21 cellular contexts compared by ENCODE assay signal in genomic region chr19:7818806-7819205, GRCh38. TPM values are rescaled to one million over a fixed set of nuclear protein-coding genes. Genes with fewer than 3 reads are reported as not detected.
DNase-seq lines count a peak whose midpoint lies in the region; ATAC-seq, FAIRE-seq and TF ChIP-seq lines count a peak whose summit lies in the region.
"Had no signal": no experiment of that assay in that cellular context is flagged by ENCODE, and none has a peak within 500 bp of the region (broad histone marks: within the 10 kb centered on the region; RNA-seq: fewer than 3 reads in every experiment).

No MANE protein-coding gene starts in this region.

- peaks cover 37% of the 10 kb centered on the region for H3K4me1 Mint-ChIP-seq in activated B cell treated with CpG ODN at 0.5 μM for 24 hours
- peaks cover 34% of the 10 kb centered on the region for H3K4me1 Mint-ChIP-seq in stimulated activated memory B cell treated with anti-CD40 and anti-IgM and Interleukin-4, amounts not matched to agents 10 μg/mL and 1 μg/mL and 100 μg/mL, for 72 hours

- POLR2A ChIA-PET in activated B cell treated with CpG ODN at 0.5 μM for 24 hours (lab: Charles Lee): interaction anchor here (0.9 to 1.9 kb wide), 5 partner anchors 10 to 138 kb away, joined by 4 to 8 read pairs (median 5); partner anchors contain the start of gene TRAPPC5

- 0 out of 2 replicates have a peak overlapping the region, but pooled peaks have one; percentile 10 for H3K4me2 ChIP-seq in BLaER1

- H3K27me3 Mint-ChIP-seq in activated B cell treated with CpG ODN at 0.5 μM for 24 hours: peaks cover 14% of the 10 kb centered on the region
- peaks cover 34% of the 10 kb centered on the region for H3K27me3 Mint-ChIP-seq in stimulated activated memory B cell treated with anti-CD40 and anti-IgM and Interleukin-4, amounts not matched to agents 10 μg/mL and 1 μg/mL and 100 μg/mL, for 72 hours

- H3K9me3 ChIP-seq in BLaER1: peaks cover 22% of the 10 kb centered on the region

- H3K4me1 ChIP-seq in BLaER1: peaks cover 18% of the 10 kb centered on the region
- H3K4me1 ChIP-seq: HAP-1 had no signal

- no peak for TF ChIP-seq POLR2A in GM12892 (IDR thresholded peaks at IDR 0.05; ENCODE audit: low read depth, low read length)

- CTCF ChIA-PET in activated B cell treated with CpG ODN at 0.5 μM for 24 hours (lab: Charles Lee): interaction anchor here (1.0 to 1.7 kb wide), 5 partner anchors 10 to 51 kb away, joined by 3 to 6 read pairs (median 3); no protein-coding TSS in a partner anchor

- H3K27ac Mint-ChIP-seq in activated B cell treated with CpG ODN at 0.5 μM for 24 hours: peak overlapping the region; percentile 3
- peak overlapping the region; percentile 57 for H3K27ac Mint-ChIP-seq in stimulated activated memory B cell treated with anti-CD40 and anti-IgM and Interleukin-4, amounts not matched to agents 10 μg/mL and 1 μg/mL and 100 μg/mL, for 72 hours
- H3K27ac Mint-ChIP-seq: CD14-positive monocyte had no signal

- H3K27ac ChIP-seq in BLaER1: no peak overlapping the region
- H3K27ac ChIP-seq: BLaER1 treated with 17β-estradiol and CSF1 and Interleukin-3, amounts not matched to agents 10 nM and 100 nM had no signal

- H3K36me3 ChIP-seq in BLaER1: no peaks in the 10 kb centered on the region
- H3K36me3 ChIP-seq: HAP-1 had no signal

- H3K4me3 Mint-ChIP-seq in activated B cell treated with CpG ODN at 0.5 μM for 24 hours: peak overlapping the region; percentile 17
- no peak overlapping the region for H3K4me3 Mint-ChIP-seq in stimulated activated memory B cell treated with anti-CD40 and anti-IgM and Interleukin-4, amounts not matched to agents 10 μg/mL and 1 μg/mL and 100 μg/mL, for 72 hours
- H3K4me3 Mint-ChIP-seq: CD14-positive monocyte; CD4-positive, alpha-beta memory T cell had no signal

- intact Hi-C loops in activated B cell treated with CpG ODN at 0.5 μM for 24 hours (cut with micrococcal nuclease): loop anchor here (1.0 kb wide), 1 partner anchor 10 kb away; no protein-coding TSS in a partner anchor

- peaks cover 3% of the 10 kb centered on the region for H3K9me3 Mint-ChIP-seq in activated B cell treated with CpG ODN at 0.5 μM for 24 hours
- peaks cover 4% of the 10 kb centered on the region for H3K9me3 Mint-ChIP-seq in stimulated activated memory B cell treated with anti-CD40 and anti-IgM and Interleukin-4, amounts not matched to agents 10 μg/mL and 1 μg/mL and 100 μg/mL, for 72 hours

- H3K9ac ChIP-seq in BLaER1: no peak overlapping the region
- H3K9ac ChIP-seq: BLaER1 treated with 17β-estradiol and CSF1 and Interleukin-3, amounts not matched to agents 10 nM and 100 nM had no signal

- FAIRE-seq in GM12892 (lab: Jason Lieb, UNC): peak; percentile 67
- FAIRE-seq: H54 had no signal

- DNase-seq in GM12892 (ENCODE audit: insufficient read length) (no peak), activated B cell treated with CpG ODN at 0.5 μM for 24 hours (no peak), NCI-H748 treated with DMSO at 0.1 percent for 48 hours (lab: John Stamatoyannopoulos, UW) (no peak), NCI-H1930 (lab: John Stamatoyannopoulos, UW) (no peak)
- DNase-seq: Calu3; CD4-positive, alpha-beta memory T cell; COR-L47; DMS53; DMS79 treated with DMSO at 0.1 percent for 48 hours; GF-D8; GOT3 had no signal

- ATAC-seq in activated B cell treated with CpG ODN at 0.5 μM for 24 hours (ENCODE audit: low read depth) (no peak), GM18502 (IDR thresholded peaks at IDR 0.05; ENCODE audit: poor library complexity, unreplicated experiment) (no peak)
- no peak for ATAC-seq in stimulated activated memory B cell treated with anti-CD40 and anti-IgM and Interleukin-4, amounts not matched to agents 10 μg/mL and 1 μg/mL and 100 μg/mL, for 72 hours

- H4K20me1 ChIP-seq in BLaER1: no peaks in the 10 kb centered on the region
- H4K20me1 ChIP-seq: BLaER1 treated with 17β-estradiol and CSF1 and Interleukin-3, amounts not matched to agents 10 nM and 100 nM had no signal

- no peaks in the 10 kb centered on the region for H3K36me3 Mint-ChIP-seq in activated B cell treated with CpG ODN at 0.5 μM for 24 hours (ENCODE audit: low read depth)
- peaks cover 5% of the 10 kb centered on the region for H3K36me3 Mint-ChIP-seq in stimulated activated memory B cell treated with anti-CD40 and anti-IgM and Interleukin-4, amounts not matched to agents 10 μg/mL and 1 μg/mL and 100 μg/mL, for 72 hours

- no peak for TF ChIP-seq CTCF in activated B cell treated with CpG ODN at 0.5 μM for 24 hours (IDR thresholded peaks at IDR 0.05)

- H3K27me3 ChIP-seq in BLaER1: no peaks in the 10 kb centered on the region
- H3K27me3 ChIP-seq: BLaER1 treated with 17β-estradiol and CSF1 and Interleukin-3, amounts not matched to agents 10 nM and 100 nM had no signal

- H3K4me3 ChIP-seq in BLaER1: no peak overlapping the region
- H3K4me3 ChIP-seq: BLaER1 treated with 17β-estradiol and CSF1 and Interleukin-3, amounts not matched to agents 10 nM and 100 nM; HAP-1 had no signal

RNA-seq across cellular contexts. Expression of gene EVI5L, which starts 11.2 kb away (rescaled TPM):
- 7.0 TPM for polyA plus RNA-seq in GM12892 (2012; ENCODE audit: missing spikeins)
- total RNA-seq in activated B cell treated with CpG ODN at 0.5 μM for 24 hours: 9.2 and 12.8 TPM in 2 replicates

RNA-seq across cellular contexts. Expression of gene PRR36, which starts 55.4 kb away (rescaled TPM):
- polyA plus RNA-seq in GM12892 (2012; ENCODE audit: missing spikeins): not detected
- total RNA-seq in activated B cell treated with CpG ODN at 0.5 μM for 24 hours: not detected in 2 replicates
- total RNA-seq: Daoy had no signal
- polyA plus RNA-seq: CD14-positive monocyte had no signal

RNA-seq across cellular contexts. Expression of gene CLEC4M, which starts 55.8 kb away (rescaled TPM):
- 0.25 TPM for polyA plus RNA-seq in GM12892 (2012; ENCODE audit: missing spikeins)
- 1.3 and 2.0 TPM in 2 replicates for total RNA-seq in activated B cell treated with CpG ODN at 0.5 μM for 24 hours
- total RNA-seq: A673; Calu3; CD4-positive, alpha-beta memory T cell; Daoy; G401 had no signal
- polyA plus RNA-seq: CD14-positive monocyte; CD4-positive, alpha-beta memory T cell had no signal
